ENCODE assay signal across 1 cellular context in the genomic region with DNA sequence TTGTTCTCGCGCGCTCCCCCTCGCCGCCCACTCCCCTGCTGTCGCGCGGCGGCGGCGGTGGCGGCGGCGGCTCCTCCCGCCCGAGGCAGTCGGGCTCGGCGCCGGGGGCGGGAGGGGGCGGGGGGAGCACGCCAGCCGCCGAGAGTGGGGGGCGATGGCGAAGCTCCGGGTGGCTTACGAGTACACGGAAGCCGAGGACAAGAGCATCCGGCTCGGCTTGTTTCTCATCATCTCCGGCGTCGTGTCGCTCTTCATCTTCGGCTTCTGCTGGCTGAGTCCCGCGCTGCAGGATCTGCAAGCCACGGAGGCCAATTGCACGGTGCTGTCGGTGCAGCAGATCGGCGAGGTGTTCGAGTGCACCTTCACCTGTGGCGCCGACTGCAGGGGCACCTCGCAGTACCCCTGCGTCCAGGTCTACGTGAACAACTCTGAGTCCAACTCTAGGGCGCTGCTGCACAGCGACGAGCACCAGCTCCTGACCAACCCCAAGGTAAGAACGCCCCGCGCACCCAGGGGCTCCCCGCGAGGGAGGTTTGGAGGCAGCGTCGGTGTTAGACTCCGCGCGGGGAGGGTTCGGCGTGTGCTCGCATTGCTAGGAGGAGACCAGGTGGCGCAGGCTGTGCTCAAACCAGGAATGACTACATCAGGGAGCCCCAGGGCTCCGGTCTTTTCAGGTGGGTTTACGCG.
TF ChIP-seq lines count a peak whose summit lies in the region.

No MANE protein-coding gene starts in this region.

TF ChIP-seq in HepG2, 621 proteins besides CTCF, POLR2A, EP300 and RAD21 (continued from another document and continues in another):
- TF ChIP-seq, protein P1, sequence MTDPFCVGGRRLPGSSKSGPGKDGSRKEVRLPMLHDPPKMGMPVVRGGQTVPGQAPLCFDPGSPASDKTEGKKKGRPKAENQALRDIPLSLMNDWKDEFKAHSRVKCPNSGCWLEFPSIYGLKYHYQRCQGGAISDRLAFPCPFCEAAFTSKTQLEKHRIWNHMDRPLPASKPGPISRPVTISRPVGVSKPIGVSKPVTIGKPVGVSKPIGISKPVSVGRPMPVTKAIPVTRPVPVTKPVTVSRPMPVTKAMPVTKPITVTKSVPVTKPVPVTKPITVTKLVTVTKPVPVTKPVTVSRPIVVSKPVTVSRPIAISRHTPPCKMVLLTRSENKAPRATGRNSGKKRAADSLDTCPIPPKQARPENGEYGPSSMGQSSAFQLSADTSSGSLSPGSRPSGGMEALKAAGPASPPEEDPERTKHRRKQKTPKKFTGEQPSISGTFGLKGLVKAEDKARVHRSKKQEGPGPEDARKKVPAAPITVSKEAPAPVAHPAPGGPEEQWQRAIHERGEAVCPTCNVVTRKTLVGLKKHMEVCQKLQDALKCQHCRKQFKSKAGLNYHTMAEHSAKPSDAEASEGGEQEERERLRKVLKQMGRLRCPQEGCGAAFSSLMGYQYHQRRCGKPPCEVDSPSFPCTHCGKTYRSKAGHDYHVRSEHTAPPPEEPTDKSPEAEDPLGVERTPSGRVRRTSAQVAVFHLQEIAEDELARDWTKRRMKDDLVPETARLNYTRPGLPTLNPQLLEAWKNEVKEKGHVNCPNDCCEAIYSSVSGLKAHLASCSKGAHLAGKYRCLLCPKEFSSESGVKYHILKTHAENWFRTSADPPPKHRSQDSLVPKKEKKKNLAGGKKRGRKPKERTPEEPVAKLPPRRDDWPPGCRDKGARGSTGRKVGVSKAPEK (CRISPR knock-in tag; IDR thresholded peaks at IDR 0.05; ENCODE audit: borderline replicate concordance), result 0 out of 2 replicates have a peak, but pooled peaks have one; percentile 42
- TF ChIP-seq, protein P2, sequence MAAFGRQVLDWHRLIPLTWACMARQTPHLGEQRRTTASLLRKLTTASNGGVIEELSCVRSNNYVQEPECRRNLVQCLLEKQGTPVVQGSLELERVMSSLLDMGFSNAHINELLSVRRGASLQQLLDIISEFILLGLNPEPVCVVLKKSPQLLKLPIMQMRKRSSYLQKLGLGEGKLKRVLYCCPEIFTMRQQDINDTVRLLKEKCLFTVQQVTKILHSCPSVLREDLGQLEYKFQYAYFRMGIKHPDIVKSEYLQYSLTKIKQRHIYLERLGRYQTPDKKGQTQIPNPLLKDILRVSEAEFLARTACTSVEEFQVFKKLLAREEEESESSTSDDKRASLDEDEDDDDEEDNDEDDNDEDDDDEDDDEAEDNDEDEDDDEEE (CRISPR knock-in tag; IDR thresholded peaks at IDR 0.05), result 0 out of 2 replicates have a peak, but pooled peaks have one; percentile 50
- TF ChIP-seq, protein P3, sequence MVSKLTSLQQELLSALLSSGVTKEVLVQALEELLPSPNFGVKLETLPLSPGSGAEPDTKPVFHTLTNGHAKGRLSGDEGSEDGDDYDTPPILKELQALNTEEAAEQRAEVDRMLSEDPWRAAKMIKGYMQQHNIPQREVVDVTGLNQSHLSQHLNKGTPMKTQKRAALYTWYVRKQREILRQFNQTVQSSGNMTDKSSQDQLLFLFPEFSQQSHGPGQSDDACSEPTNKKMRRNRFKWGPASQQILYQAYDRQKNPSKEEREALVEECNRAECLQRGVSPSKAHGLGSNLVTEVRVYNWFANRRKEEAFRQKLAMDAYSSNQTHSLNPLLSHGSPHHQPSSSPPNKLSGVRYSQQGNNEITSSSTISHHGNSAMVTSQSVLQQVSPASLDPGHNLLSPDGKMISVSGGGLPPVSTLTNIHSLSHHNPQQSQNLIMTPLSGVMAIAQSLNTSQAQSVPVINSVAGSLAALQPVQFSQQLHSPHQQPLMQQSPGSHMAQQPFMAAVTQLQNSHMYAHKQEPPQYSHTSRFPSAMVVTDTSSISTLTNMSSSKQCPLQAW (CRISPR knock-in tag; IDR thresholded peaks at IDR 0.05), result 0 out of 2 replicates have a peak, but pooled peaks have one; percentile 32
- TF ChIP-seq ZBTB7B (CRISPR knock-in tag; IDR thresholded peaks at IDR 0.05) (0 out of 2 replicates have a peak, but pooled peaks have one; percentile 19), ZNF776 (CRISPR knock-in tag; IDR thresholded peaks at IDR 0.05) (0 out of 2 replicates have a peak, but pooled peaks have one; percentile 26), MAZ (IDR thresholded peaks at IDR 0.05; ENCODE audit: borderline replicate concordance, low read depth, low read length) (no peak), MAZ (CRISPR knock-in tag; IDR thresholded peaks at IDR 0.05; ENCODE audit: low read depth) (no peak), SIN3A (IDR thresholded peaks at IDR 0.05; ENCODE audit: borderline replicate concordance, low read depth, low read length) (peak; percentile 13; the same call in 1 of the 2 replicates), ZNF788 (CRISPR knock-in tag; IDR thresholded peaks at IDR 0.05; ENCODE audit: borderline replicate concordance) (0 out of 2 replicates have a peak, but pooled peaks have one; percentile 46), KDM2A (CRISPR knock-in tag; IDR thresholded peaks at IDR 0.05; ENCODE audit: borderline replicate concordance, low read depth) (peak; percentile 49; the same call in 1 of the 2 replicates), KDM5B (CRISPR knock-in tag; IDR thresholded peaks at IDR 0.05; ENCODE audit: borderline replicate concordance) (peak; percentile 20; the same call in 1 of the 2 replicates), RNF2 (conservative IDR thresholded peaks at IDR 0.05; ENCODE audit: low read depth) (0 out of 2 replicates have a peak, but pooled peaks have one; percentile 23), ZNF160 (CRISPR knock-in tag; IDR thresholded peaks at IDR 0.05) (no peak), NFRKB (IDR thresholded peaks at IDR 0.05) (no peak), ZNF432 (CRISPR knock-in tag; IDR thresholded peaks at IDR 0.05; ENCODE audit: borderline replicate concordance) (no peak), HDAC1 (CRISPR knock-in tag; IDR thresholded peaks at IDR 0.05) (peak; percentile 21; the same call in 1 of the 2 replicates), ZNF563 (CRISPR knock-in tag; IDR thresholded peaks at IDR 0.05) (peak; percentile 25; the same call in 1 of the 2 replicates), ZBTB38 (CRISPR knock-in tag; IDR thresholded peaks at IDR 0.05) (peak; percentile 19; the same call in 1 of the 2 replicates), ZNF274 (CRISPR knock-in tag; IDR thresholded peaks at IDR 0.05) (peak; percentile 65; the same call in 1 of the 2 replicates), TGIF2 (CRISPR knock-in tag; IDR thresholded peaks at IDR 0.05) (no peak), GPN1 (CRISPR knock-in tag; IDR thresholded peaks at IDR 0.05; ENCODE audit: borderline replicate concordance) (peak; percentile 31; the same call in 1 of the 2 replicates), HOXA7 (CRISPR knock-in tag; IDR thresholded peaks at IDR 0.05) (no peak), NR2C2 (CRISPR knock-in tag; IDR thresholded peaks at IDR 0.05; ENCODE audit: borderline replicate concordance) (no peak), PITX1 (CRISPR knock-in tag; IDR thresholded peaks at IDR 0.05) (0 out of 2 replicates have a peak, but pooled peaks have one; percentile 23), ZNF33A (CRISPR knock-in tag; IDR thresholded peaks at IDR 0.05; ENCODE audit: borderline replicate concordance) (no peak), ZNF143 (CRISPR knock-in tag; IDR thresholded peaks at IDR 0.05) (no peak), ZNF777 (CRISPR knock-in tag; IDR thresholded peaks at IDR 0.05) (peak; percentile 91), ZMYM3 (CRISPR knock-in tag; IDR thresholded peaks at IDR 0.05) (no peak), FOXJ3 (CRISPR knock-in tag; IDR thresholded peaks at IDR 0.05; ENCODE audit: borderline replicate concordance) (no peak), ZNF883 (CRISPR knock-in tag; IDR thresholded peaks at IDR 0.05; ENCODE audit: not compliant biosample characterization) (peak; percentile 20), ZC3H13 (CRISPR knock-in tag; IDR thresholded peaks at IDR 0.05) (no peak), ZNF501 (CRISPR knock-in tag; IDR thresholded peaks at IDR 0.05) (peak; percentile 62; the same call in 1 of the 2 replicates), ZNF510 (CRISPR knock-in tag; IDR thresholded peaks at IDR 0.05; ENCODE audit: low read depth) (no peak), ZNF547 (CRISPR knock-in tag; IDR thresholded peaks at IDR 0.05) (no peak), EED (CRISPR knock-in tag; IDR thresholded peaks at IDR 0.05) (0 out of 2 replicates have a peak, but pooled peaks have one; percentile 31), ZNF768 (CRISPR knock-in tag; IDR thresholded peaks at IDR 0.05) (peak; percentile 9; the same call in 1 of the 2 replicates), PAF1 (CRISPR knock-in tag; IDR thresholded peaks at IDR 0.05) (no peak), ZNF230 (CRISPR knock-in tag; IDR thresholded peaks at IDR 0.05) (no peak), FOSL1 (CRISPR knock-in tag; IDR thresholded peaks at IDR 0.05; ENCODE audit: borderline replicate concordance) (no peak), ZNF670 (CRISPR knock-in tag; IDR thresholded peaks at IDR 0.05; ENCODE audit: borderline replicate concordance) (no peak), KDM4B (CRISPR knock-in tag; IDR thresholded peaks at IDR 0.05) (no peak), ZBTB42 (CRISPR knock-in tag; IDR thresholded peaks at IDR 0.05) (no peak)
- TF ChIP-seq, protein P4, sequence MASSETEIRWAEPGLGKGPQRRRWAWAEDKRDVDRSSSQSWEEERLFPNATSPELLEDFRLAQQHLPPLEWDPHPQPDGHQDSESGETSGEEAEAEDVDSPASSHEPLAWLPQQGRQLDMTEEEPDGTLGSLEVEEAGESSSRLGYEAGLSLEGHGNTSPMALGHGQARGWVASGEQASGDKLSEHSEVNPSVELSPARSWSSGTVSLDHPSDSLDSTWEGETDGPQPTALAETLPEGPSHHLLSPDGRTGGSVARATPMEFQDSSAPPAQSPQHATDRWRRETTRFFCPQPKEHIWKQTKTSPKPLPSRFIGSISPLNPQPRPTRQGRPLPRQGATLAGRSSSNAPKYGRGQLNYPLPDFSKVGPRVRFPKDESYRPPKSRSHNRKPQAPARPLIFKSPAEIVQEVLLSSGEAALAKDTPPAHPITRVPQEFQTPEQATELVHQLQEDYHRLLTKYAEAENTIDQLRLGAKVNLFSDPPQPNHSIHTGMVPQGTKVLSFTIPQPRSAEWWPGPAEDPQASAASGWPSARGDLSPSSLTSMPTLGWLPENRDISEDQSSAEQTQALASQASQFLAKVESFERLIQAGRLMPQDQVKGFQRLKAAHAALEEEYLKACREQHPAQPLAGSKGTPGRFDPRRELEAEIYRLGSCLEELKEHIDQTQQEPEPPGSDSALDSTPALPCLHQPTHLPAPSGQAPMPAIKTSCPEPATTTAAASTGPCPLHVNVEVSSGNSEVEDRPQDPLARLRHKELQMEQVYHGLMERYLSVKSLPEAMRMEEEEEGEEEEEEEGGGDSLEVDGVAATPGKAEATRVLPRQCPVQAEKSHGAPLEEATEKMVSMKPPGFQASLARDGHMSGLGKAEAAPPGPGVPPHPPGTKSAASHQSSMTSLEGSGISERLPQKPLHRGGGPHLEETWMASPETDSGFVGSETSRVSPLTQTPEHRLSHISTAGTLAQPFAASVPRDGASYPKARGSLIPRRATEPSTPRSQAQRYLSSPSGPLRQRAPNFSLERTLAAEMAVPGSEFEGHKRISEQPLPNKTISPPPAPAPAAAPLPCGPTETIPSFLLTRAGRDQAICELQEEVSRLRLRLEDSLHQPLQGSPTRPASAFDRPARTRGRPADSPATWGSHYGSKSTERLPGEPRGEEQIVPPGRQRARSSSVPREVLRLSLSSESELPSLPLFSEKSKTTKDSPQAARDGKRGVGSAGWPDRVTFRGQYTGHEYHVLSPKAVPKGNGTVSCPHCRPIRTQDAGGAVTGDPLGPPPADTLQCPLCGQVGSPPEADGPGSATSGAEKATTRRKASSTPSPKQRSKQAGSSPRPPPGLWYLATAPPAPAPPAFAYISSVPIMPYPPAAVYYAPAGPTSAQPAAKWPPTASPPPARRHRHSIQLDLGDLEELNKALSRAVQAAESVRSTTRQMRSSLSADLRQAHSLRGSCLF (CRISPR knock-in tag; IDR thresholded peaks at IDR 0.05; ENCODE audit: borderline replicate concordance), result no peak
- TF ChIP-seq, protein P5, sequence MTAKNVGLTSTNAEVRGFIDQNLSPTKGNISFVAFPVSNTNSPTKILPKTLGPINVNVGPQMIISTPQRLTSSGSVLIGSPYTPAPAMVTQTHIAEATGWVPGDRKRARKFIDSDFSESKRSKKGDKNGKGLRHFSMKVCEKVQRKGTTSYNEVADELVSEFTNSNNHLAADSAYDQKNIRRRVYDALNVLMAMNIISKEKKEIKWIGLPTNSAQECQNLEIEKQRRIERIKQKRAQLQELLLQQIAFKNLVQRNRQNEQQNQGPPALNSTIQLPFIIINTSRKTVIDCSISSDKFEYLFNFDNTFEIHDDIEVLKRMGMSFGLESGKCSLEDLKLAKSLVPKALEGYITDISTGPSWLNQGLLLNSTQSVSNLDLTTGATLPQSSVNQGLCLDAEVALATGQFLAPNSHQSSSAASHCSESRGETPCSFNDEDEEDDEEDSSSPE (CRISPR knock-in tag; IDR thresholded peaks at IDR 0.05), result peak; percentile 35; the same call in 1 of the 2 replicates
- TF ChIP-seq, protein P6, sequence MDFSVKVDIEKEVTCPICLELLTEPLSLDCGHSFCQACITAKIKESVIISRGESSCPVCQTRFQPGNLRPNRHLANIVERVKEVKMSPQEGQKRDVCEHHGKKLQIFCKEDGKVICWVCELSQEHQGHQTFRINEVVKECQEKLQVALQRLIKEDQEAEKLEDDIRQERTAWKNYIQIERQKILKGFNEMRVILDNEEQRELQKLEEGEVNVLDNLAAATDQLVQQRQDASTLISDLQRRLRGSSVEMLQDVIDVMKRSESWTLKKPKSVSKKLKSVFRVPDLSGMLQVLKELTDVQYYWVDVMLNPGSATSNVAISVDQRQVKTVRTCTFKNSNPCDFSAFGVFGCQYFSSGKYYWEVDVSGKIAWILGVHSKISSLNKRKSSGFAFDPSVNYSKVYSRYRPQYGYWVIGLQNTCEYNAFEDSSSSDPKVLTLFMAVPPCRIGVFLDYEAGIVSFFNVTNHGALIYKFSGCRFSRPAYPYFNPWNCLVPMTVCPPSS (IDR thresholded peaks at IDR 0.05), result no peak
- TF ChIP-seq, protein P7, sequence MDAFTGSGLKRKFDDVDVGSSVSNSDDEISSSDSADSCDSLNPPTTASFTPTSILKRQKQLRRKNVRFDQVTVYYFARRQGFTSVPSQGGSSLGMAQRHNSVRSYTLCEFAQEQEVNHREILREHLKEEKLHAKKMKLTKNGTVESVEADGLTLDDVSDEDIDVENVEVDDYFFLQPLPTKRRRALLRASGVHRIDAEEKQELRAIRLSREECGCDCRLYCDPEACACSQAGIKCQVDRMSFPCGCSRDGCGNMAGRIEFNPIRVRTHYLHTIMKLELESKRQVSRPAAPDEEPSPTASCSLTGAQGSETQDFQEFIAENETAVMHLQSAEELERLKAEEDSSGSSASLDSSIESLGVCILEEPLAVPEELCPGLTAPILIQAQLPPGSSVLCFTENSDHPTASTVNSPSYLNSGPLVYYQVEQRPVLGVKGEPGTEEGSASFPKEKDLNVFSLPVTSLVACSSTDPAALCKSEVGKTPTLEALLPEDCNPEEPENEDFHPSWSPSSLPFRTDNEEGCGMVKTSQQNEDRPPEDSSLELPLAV (CRISPR knock-in tag; conservative IDR thresholded peaks at IDR 0.05; ENCODE audit: low read depth), result no peak
- TF ChIP-seq, protein P8, sequence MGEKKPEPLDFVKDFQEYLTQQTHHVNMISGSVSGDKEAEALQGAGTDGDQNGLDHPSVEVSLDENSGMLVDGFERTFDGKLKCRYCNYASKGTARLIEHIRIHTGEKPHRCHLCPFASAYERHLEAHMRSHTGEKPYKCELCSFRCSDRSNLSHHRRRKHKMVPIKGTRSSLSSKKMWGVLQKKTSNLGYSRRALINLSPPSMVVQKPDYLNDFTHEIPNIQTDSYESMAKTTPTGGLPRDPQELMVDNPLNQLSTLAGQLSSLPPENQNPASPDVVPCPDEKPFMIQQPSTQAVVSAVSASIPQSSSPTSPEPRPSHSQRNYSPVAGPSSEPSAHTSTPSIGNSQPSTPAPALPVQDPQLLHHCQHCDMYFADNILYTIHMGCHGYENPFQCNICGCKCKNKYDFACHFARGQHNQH (CRISPR knock-in tag; IDR thresholded peaks at IDR 0.05), result 0 out of 2 replicates have a peak, but pooled peaks have one; percentile 36
- TF ChIP-seq, protein P9, sequence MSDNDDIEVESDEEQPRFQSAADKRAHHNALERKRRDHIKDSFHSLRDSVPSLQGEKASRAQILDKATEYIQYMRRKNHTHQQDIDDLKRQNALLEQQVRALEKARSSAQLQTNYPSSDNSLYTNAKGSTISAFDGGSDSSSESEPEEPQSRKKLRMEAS (IDR thresholded peaks at IDR 0.05), result peak; percentile 27; the same call in 1 of the 2 replicates
